Comparison of ENCODE assay signal across 6 cellular contexts in the genomic region with DNA sequence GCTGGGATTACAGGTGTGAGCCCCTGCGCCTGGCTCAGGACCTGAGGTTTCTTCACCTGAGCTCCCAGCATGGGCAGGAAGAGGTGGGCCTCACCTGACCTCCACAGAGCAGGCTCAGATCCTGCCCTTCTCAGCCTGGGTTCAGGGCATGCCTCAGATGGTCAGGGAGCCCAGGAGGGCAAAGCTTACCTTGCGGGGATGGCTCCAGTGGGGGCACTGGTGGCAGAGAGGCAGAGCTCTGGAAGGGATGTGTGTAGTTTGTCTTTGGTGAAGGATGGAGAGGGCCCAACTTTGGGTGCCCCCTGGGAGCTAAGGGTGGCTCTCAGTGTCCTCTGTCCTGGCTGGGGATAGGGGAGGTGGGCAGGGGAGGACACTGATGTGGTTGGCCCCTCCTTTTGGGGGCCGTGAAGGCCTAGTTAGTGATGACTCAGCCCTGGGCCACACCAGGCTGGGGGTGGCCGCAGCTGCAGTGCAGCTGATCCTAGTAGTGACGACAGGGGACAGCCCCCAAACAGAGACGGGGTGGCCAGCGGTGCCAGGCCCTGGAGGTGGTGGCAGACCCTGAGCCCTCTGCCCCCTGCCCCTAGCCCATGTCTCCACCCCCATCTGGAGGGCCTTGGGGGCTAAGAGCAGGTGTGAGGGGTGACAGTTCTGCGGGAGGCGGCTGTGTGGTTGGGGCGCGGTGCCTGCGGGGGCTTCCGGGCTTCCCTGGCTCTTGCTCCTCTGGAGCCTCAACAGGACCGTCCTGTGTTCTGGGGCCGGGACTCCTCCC. TPM values are rescaled to one million over a fixed set of nuclear protein-coding genes. Genes with fewer than 3 reads are reported as not detected.
DNase-seq lines count a peak whose midpoint lies in the region; TF ChIP-seq lines count a peak whose summit lies in the region.

No MANE protein-coding gene starts in this region.

- TF ChIP-seq CTCF in endodermal cell (conservative IDR thresholded peaks at IDR 0.05) (no peak), osteoblast (IDR thresholded peaks at IDR 0.05; ENCODE audit: extremely low read depth, low read depth, low read length) (no peak)

- peaks cover 14% of the 10 kb centered on the region for H4K20me1 ChIP-seq in osteoblast (ENCODE audit: insufficient read depth, low read length)

- no peak overlapping the region for H3K27ac ChIP-seq in endodermal cell (ENCODE audit: low read depth, low read length)
- H3K27ac ChIP-seq in osteoblast (ENCODE audit: low read depth, low read length), result peak overlapping the region; percentile 94

- no peaks in the 10 kb centered on the region for H3K27me3 ChIP-seq in endodermal cell (ENCODE audit: control insufficient read depth, insufficient read depth, low read length, poor library complexity, severe bottlenecking)
- no peaks in the 10 kb centered on the region for H3K27me3 ChIP-seq in osteoblast (ENCODE audit: insufficient read depth, low read length)

- DNase-seq in ELR (ENCODE audit: low read depth) (peak; percentile 43), endodermal cell (no peak), osteoblast (ENCODE audit: insufficient read length, low spot score, missing footprints) (peak; percentile 91), kidney tubule cell (ENCODE audit: low spot score) (no peak), UCSD-AML1 (lab: John Stamatoyannopoulos, UW; ENCODE audit: unreplicated experiment) (no peak)
- no peak for DNase-seq in activated effector memory CD4-positive, alpha-beta T cell treated with Interleukin-2 at 50 U/mL for 16 hours

- H3K79me2 ChIP-seq in osteoblast (ENCODE audit: insufficient read depth, low read length), result peaks cover 30% of the 10 kb centered on the region

- 89 to 91% methylated on average over 4 to 15 of the region's 15 CpGs for WGBS in endodermal cell (ENCODE audit: insufficient coverage in 1 of 2, insufficient read length in 1 of 2), 2 experiments

- H3K9me3 Mint-ChIP-seq in endodermal cell, result no peaks in the 10 kb centered on the region

- H3K9me3 ChIP-seq in endodermal cell (ENCODE audit: control insufficient read depth, low read length) (no peaks in the 10 kb centered on the region), osteoblast (ENCODE audit: low read depth, low read length) (no peaks in the 10 kb centered on the region)

- peak overlapping the region; percentile 84 for H3K27ac Mint-ChIP-seq in endodermal cell

- peaks cover 3% of the 10 kb centered on the region for H3K4me1 Mint-ChIP-seq in endodermal cell

- H3K4me3 ChIP-seq in endodermal cell (ENCODE audit: low read length), result no peak overlapping the region
- peak overlapping the region; percentile 58 for H3K4me3 ChIP-seq in osteoblast (ENCODE audit: insufficient read depth, low read length)

- peaks cover 1% of the 10 kb centered on the region for H3K36me3 Mint-ChIP-seq in endodermal cell (ENCODE audit: low read depth)

- H3K9ac ChIP-seq in endodermal cell (ENCODE audit: extremely low read depth, low read length, poor library complexity, severe bottlenecking), result no peak overlapping the region

- H3K27me3 Mint-ChIP-seq in endodermal cell (ENCODE audit: insufficient read depth), result peaks cover 13% of the 10 kb centered on the region

- no peak overlapping the region for H3K4me3 Mint-ChIP-seq in endodermal cell

- H3K36me3 ChIP-seq in endodermal cell (ENCODE audit: control insufficient read depth, insufficient read depth, low read length) (peaks cover 5% of the 10 kb centered on the region), osteoblast (ENCODE audit: insufficient read depth, low read length) (peaks cover 14% of the 10 kb centered on the region)

- H2AFZ ChIP-seq in osteoblast (ENCODE audit: low read length), result no peak overlapping the region

- H3K4me2 ChIP-seq in osteoblast (ENCODE audit: insufficient read depth, low read length), result peak overlapping the region; percentile 81

- H3K4me1 ChIP-seq in endodermal cell (ENCODE audit: control insufficient read depth, insufficient read depth, low read length) (peaks cover 3% of the 10 kb centered on the region), osteoblast (ENCODE audit: insufficient read depth, low read length) (peaks cover 48% of the 10 kb centered on the region)

RNA-seq across cellular contexts. Expression of a gene that starts 5.8 kb away (rescaled TPM):
- total RNA-seq in endodermal cell (10 to 100 TPM; 20.1 to 25.5 TPM), osteoblast (26.8 and 33.7 TPM in 2 replicates)
- polyA plus RNA-seq in endodermal cell (2013, experiment 1 of 2), result 13.4 TPM
- 11.3 TPM for polyA plus RNA-seq in endodermal cell (2013, experiment 2 of 2)

RNA-seq across cellular contexts. Expression of a gene that starts 12.9 kb away (rescaled TPM):
- 1 to 10 TPM; 1.2 to 1.9 TPM for total RNA-seq in endodermal cell
- 2.0 TPM for polyA plus RNA-seq in endodermal cell (2013, experiment 1 of 2)
- polyA plus RNA-seq in endodermal cell (2013, experiment 2 of 2), result 1.6 TPM
- not detected in 2 replicates for total RNA-seq in osteoblast

RNA-seq across cellular contexts. Expression of a gene that starts 15.2 kb away (rescaled TPM):
- 10 to 100 TPM; 43.2 to 46.1 TPM for total RNA-seq in endodermal cell
- 31.0 TPM for polyA plus RNA-seq in endodermal cell (2013, experiment 1 of 2)
- 29.8 TPM for polyA plus RNA-seq in endodermal cell (2013, experiment 2 of 2)
- 22.8 and 24.8 TPM in 2 replicates for total RNA-seq in osteoblast

RNA-seq across cellular contexts. Expression of a gene that starts 15.3 kb away (rescaled TPM):
- 100 to 1,000 TPM; 166 to 192 TPM for total RNA-seq in endodermal cell
- polyA plus RNA-seq in endodermal cell (2013, experiment 1 of 2), result 81.6 TPM
- 74.5 TPM for polyA plus RNA-seq in endodermal cell (2013, experiment 2 of 2)
- 73.1 and 78.9 TPM in 2 replicates for total RNA-seq in osteoblast

RNA-seq across cellular contexts. Expression of a gene that starts 22.9 kb away (rescaled TPM):
- total RNA-seq in endodermal cell (10 to 100 TPM; 45.6 to 49.5 TPM), osteoblast (17.7 and 21.0 TPM in 2 replicates)
- 33.5 TPM for polyA plus RNA-seq in endodermal cell (2013, experiment 1 of 2)
- 27.9 TPM for polyA plus RNA-seq in endodermal cell (2013, experiment 2 of 2)

Comparison
In these comparisons a context has a peak if more than half of its experiments do, and no peak if none do; other contexts are left out.
1. DNase-seq: peak in ELR (single experiment) and osteoblast (single experiment); none in endodermal cell (single experiment), kidney tubule cell (single experiment), UCSD-AML1 (single experiment) and activated effector memory CD4-positive, alpha-beta T cell treated with Interleukin-2 at 50 U/mL for 16 hours (single experiment).